In genomic region chr3:37803726-37804469, GRCh38 we compare ENCODE assay signal across 21 cellular contexts.
"Had no signal": no experiment of that assay in that cellular context is flagged by ENCODE, and none has a peak within 500 bp of the region (broad histone marks: within the 10 kb centered on the region; RNA-seq: fewer than 3 reads in every experiment).

No MANE protein-coding gene starts in this region.

- H3K27me3 ChIP-seq: ascending aorta, gastrocnemius medialis, tibial artery, vagina had no signal

- H3K27ac ChIP-seq: ascending aorta, gastrocnemius medialis, left ventricle myocardium inferior, tibial artery, vagina had no signal

- H3K4me1 ChIP-seq: ascending aorta, gastrocnemius medialis, tibial artery, vagina had no signal

- H3K4me3 ChIP-seq: ascending aorta, gastrocnemius medialis, left ventricle myocardium inferior, tibial artery, vagina had no signal

- H3K27ac Mint-ChIP-seq: activated naive CD4-positive, alpha-beta T cell treated with anti-CD3 and anti-CD28 coated beads, Interleukin-2, amount 50 U/mL, for 24 hours; activated T-cell treated with anti-CD3 and anti-CD28 coated beads, Interleukin-2, amount 50 U/mL, for 72 hours; nephron; T-helper 1 cell treated with Interleukin-12 subunit alpha and Interleukin-12 subunit beta and Interleukin-4 antibody, amounts not matched to agents 30 μg/mL and 1 μg/mL, for 36 hours had no signal

- H3K36me3 ChIP-seq: gastrocnemius medialis, vagina had no signal

- H3K9me3 Mint-ChIP-seq: activated naive CD4-positive, alpha-beta T cell treated with anti-CD3 and anti-CD28 coated beads, Interleukin-2, amount 50 U/mL, for 24 hours; activated T-cell treated with anti-CD3 and anti-CD28 coated beads, Interleukin-2, amount 50 U/mL, for 72 hours; nephron; T-helper 1 cell treated with Interleukin-12 subunit alpha and Interleukin-12 subunit beta and Interleukin-4 antibody, amounts not matched to agents 30 μg/mL and 1 μg/mL, for 36 hours had no signal

- ATAC-seq: activated CD4-positive, CD25-positive, alpha-beta regulatory T cell treated with anti-CD3 and anti-CD28 coated beads, Interleukin-2, amount 50 U/mL, for 24 hours; activated T-cell treated with anti-CD3 and anti-CD28 coated beads, Interleukin-2, amount 50 U/mL, for 72 hours; gastrocnemius medialis had no signal

- H3K36me3 Mint-ChIP-seq: activated naive CD4-positive, alpha-beta T cell treated with anti-CD3 and anti-CD28 coated beads, Interleukin-2, amount 50 U/mL, for 24 hours had no signal

- H3K4me3 Mint-ChIP-seq: activated naive CD4-positive, alpha-beta T cell treated with anti-CD3 and anti-CD28 coated beads, Interleukin-2, amount 50 U/mL, for 24 hours; activated T-cell treated with anti-CD3 and anti-CD28 coated beads, Interleukin-2, amount 50 U/mL, for 72 hours; nephron; T-helper 1 cell treated with Interleukin-12 subunit alpha and Interleukin-12 subunit beta and Interleukin-4 antibody, amounts not matched to agents 30 μg/mL and 1 μg/mL, for 36 hours had no signal

- DNase-seq: activated CD8-positive, alpha-beta memory T cell treated with anti-CD3 and anti-CD28 coated beads for 24 hours; activated CD8-positive, alpha-beta memory T cell treated with anti-CD3 and anti-CD28 coated beads, Interleukin-2, amount 50 U/mL, for 48 hours; activated gamma-delta T cell; activated T-cell treated with anti-CD3 and anti-CD28 coated beads, Interleukin-2, amount 50 U/mL, for 72 hours; erythroblast; gastrocnemius medialis; head of caudate nucleus; kidney; left ventricle myocardium inferior; mammary epithelial cell; midbrain; retina; stimulated activated CD4-positive, alpha-beta T cell treated with anti-CD3 and anti-CD28 coated beads, Interleukin-2, amount 100 ng/mL, for 24 hours; stimulated activated naive CD4-positive, alpha-beta T cell treated with Interleukin-2 at 50 U/mL for 16 hours had no signal

- H3K4me1 Mint-ChIP-seq: activated naive CD4-positive, alpha-beta T cell treated with anti-CD3 and anti-CD28 coated beads, Interleukin-2, amount 50 U/mL, for 24 hours had no signal
